9 cellular contexts compared by ENCODE assay signal in genomic region chr15:40104296-40104864, GRCh38. TPM values are rescaled to one million over a fixed set of nuclear protein-coding genes. Genes with fewer than 3 reads are reported as not detected.
DNase-seq lines count a peak whose midpoint lies in the region; ATAC-seq and TF ChIP-seq lines count a peak whose summit lies in the region.
"Had no signal": no experiment of that assay in that cellular context is flagged by ENCODE, and none has a peak within 500 bp of the region (broad histone marks: within the 10 kb centered on the region; RNA-seq: fewer than 3 reads in every experiment).

No MANE protein-coding gene starts in this region.

- no peaks in the 10 kb centered on the region for H3K9me3 Mint-ChIP-seq in activated T-cell treated with anti-CD3 and anti-CD28 coated beads, Interleukin-2, amount 50 U/mL, for 72 hours
- H3K9me3 Mint-ChIP-seq in WTC11 = no peaks in the 10 kb centered on the region

- H3K27me3 ChIP-seq in lower lobe of right lung (ENCODE audit: low read depth) = no peaks in the 10 kb centered on the region
- no peaks in the 10 kb centered on the region for H3K27me3 ChIP-seq in tibial artery

- H3K27ac Mint-ChIP-seq in activated T-cell treated with anti-CD3 and anti-CD28 coated beads, Interleukin-2, amount 50 U/mL, for 72 hours = peak overlapping the region; percentile 45
- peak overlapping the region; percentile 83 for H3K27ac Mint-ChIP-seq in WTC11

- no peaks in the 10 kb centered on the region for H3K27me3 Mint-ChIP-seq in activated T-cell treated with anti-CD3 and anti-CD28 coated beads, Interleukin-2, amount 50 U/mL, for 72 hours (ENCODE audit: low read depth)
- H3K27me3 Mint-ChIP-seq in WTC11 (ENCODE audit: low read depth) = peaks cover 2% of the 10 kb centered on the region; the same call in 1 of the 2 replicates

- POLR2A ChIA-PET in WTC11 (lab: Charles Lee) = interaction anchor here (0.6 to 2.1 kb wide), 6 partner anchors 29 to 77 kb away, joined by 3 to 7 read pairs (median 4); no protein-coding TSS in a partner anchor

- H3K4me3 ChIP-seq in lower lobe of right lung = peak overlapping the region; percentile 30
- peak overlapping the region in 1 of 2 donors; percentile 2 for H3K4me3 ChIP-seq in tibial artery

- ATAC-seq in activated T-cell treated with anti-CD3 and anti-CD28 coated beads, Interleukin-2, amount 50 U/mL, for 72 hours (replicated peaks in 1 of 2) = no peak
- no peak for ATAC-seq in WTC11
- ATAC-seq in lower lobe of right lung = no peak
- no peak for ATAC-seq in GM18861 (IDR thresholded peaks at IDR 0.05; ENCODE audit: unreplicated experiment)
- no peak for ATAC-seq in GM19467 (IDR thresholded peaks at IDR 0.05; ENCODE audit: unreplicated experiment)
- no peak for ATAC-seq in HG03432 (IDR thresholded peaks at IDR 0.05; ENCODE audit: unreplicated experiment)

- H3K9me3 ChIP-seq in lower lobe of right lung (no peaks in the 10 kb centered on the region), tibial artery (no peaks in the 10 kb centered on the region)

- TF ChIP-seq CTCF in WTC11 (IDR thresholded peaks at IDR 0.05) = no peak
- no peak for TF ChIP-seq CTCF in lower lobe of right lung (IDR thresholded peaks at IDR 0.05)
- no peak for TF ChIP-seq CTCF in tibial artery (IDR thresholded peaks at IDR 0.05)

- CTCF ChIA-PET in WTC11 (lab: Charles Lee) = interaction anchor here (0.5 to 8.9 kb wide), 33 partner anchors 10 to 300 kb away, joined by 3 to 120 read pairs (median 6); partner anchors contain the start of genes BUB1B, INAFM2 and SRP14

- H3K4me1 Mint-ChIP-seq in activated T-cell treated with anti-CD3 and anti-CD28 coated beads, Interleukin-2, amount 50 U/mL, for 72 hours (ENCODE audit: low read depth) = peaks cover 76% of the 10 kb centered on the region
- H3K4me1 Mint-ChIP-seq in WTC11 = peaks cover 74% of the 10 kb centered on the region

- H3K27ac ChIP-seq in lower lobe of right lung (peak overlapping the region; percentile 2), tibial artery (peak overlapping the region; percentile 88 to 90)

- DNase-seq in activated T-cell treated with anti-CD3 and anti-CD28 coated beads, Interleukin-2, amount 50 U/mL, for 72 hours = no peak
- DNase-seq in activated T-cell treated with anti-CD3 and anti-CD28 coated beads for 4 hours = no peak
- DNase-seq in WTC11 (ENCODE audit: low spot score) = no peak
- DNase-seq in lower lobe of right lung = no peak
- no peak for DNase-seq in tibial artery
- DNase-seq: SIG-M5 had no signal

- intact Hi-C loops in lower lobe of right lung (cut with DNase I) = loop anchor here (10.0 kb wide), 1 partner anchor 60 kb away; no protein-coding TSS in a partner anchor
- intact Hi-C loops in tibial artery (cut with DNase I; ENCODE audit: low total_unique reads) = loop anchor here (2.0 to 10.0 kb wide), 3 partner anchors 36 to 1150 kb away; no protein-coding TSS in a partner anchor

- no peaks in the 10 kb centered on the region for H3K36me3 ChIP-seq in lower lobe of right lung
- no peaks in the 10 kb centered on the region for H3K36me3 ChIP-seq in tibial artery

- no peaks in the 10 kb centered on the region for H3K36me3 Mint-ChIP-seq in activated T-cell treated with anti-CD3 and anti-CD28 coated beads, Interleukin-2, amount 50 U/mL, for 72 hours (ENCODE audit: insufficient read depth in 2 of 2)
- peaks cover 9% of the 10 kb centered on the region for H3K36me3 Mint-ChIP-seq in WTC11

- H3K4me1 ChIP-seq in lower lobe of right lung (peaks cover 86% of the 10 kb centered on the region), tibial artery (peaks cover 12 to 91% (median 77%) of the 10 kb centered on the region in 4 donors)

- H3K4me3 Mint-ChIP-seq in activated T-cell treated with anti-CD3 and anti-CD28 coated beads, Interleukin-2, amount 50 U/mL, for 72 hours = peak overlapping the region; percentile 90 to 95
- H3K4me3 Mint-ChIP-seq in WTC11 = peak overlapping the region; percentile 52

TF ChIP-seq in WTC11, 78 proteins besides CTCF, POLR2A, EP300 and RAD21 (continues in another document):
- TF ChIP-seq ZBTB21 (CRISPR knock-in tag; IDR thresholded peaks at IDR 0.05; ENCODE audit: borderline replicate concordance) (no peak), GABPB1 (CRISPR knock-in tag; IDR thresholded peaks at IDR 0.05) (no peak), ZNF219 (CRISPR knock-in tag; IDR thresholded peaks at IDR 0.05; ENCODE audit: borderline replicate concordance) (no peak), ZNF671 (CRISPR knock-in tag; IDR thresholded peaks at IDR 0.05) (no peak), FOXP1 (CRISPR knock-in tag; IDR thresholded peaks at IDR 0.05; ENCODE audit: borderline replicate concordance) (no peak), PREB (CRISPR knock-in tag; IDR thresholded peaks at IDR 0.05; ENCODE audit: borderline replicate concordance) (no peak), ZSCAN18 (CRISPR knock-in tag; IDR thresholded peaks at IDR 0.05) (no peak), MAX (CRISPR knock-in tag; IDR thresholded peaks at IDR 0.05) (no peak), EMX1 (CRISPR knock-in tag; IDR thresholded peaks at IDR 0.05) (no peak), TCF7 (CRISPR knock-in tag; IDR thresholded peaks at IDR 0.05; ENCODE audit: low read depth) (no peak), IRF1 (CRISPR knock-in tag; IDR thresholded peaks at IDR 0.05) (no peak), TEAD4 (CRISPR knock-in tag; IDR thresholded peaks at IDR 0.05) (no peak), FOXJ3 (CRISPR knock-in tag; IDR thresholded peaks at IDR 0.05; ENCODE audit: borderline replicate concordance) (no peak), RELA (CRISPR knock-in tag; IDR thresholded peaks at IDR 0.05; ENCODE audit: borderline replicate concordance) (no peak), ZNF317 (CRISPR knock-in tag; IDR thresholded peaks at IDR 0.05; ENCODE audit: borderline replicate concordance, low read depth) (no peak), NFYB (CRISPR knock-in tag; conservative IDR thresholded peaks at IDR 0.05; ENCODE audit: low read depth) (no peak)

RNA-seq across cellular contexts. Expression of gene BMF, which starts 4.3 kb away (rescaled TPM):
- total RNA-seq in activated T-cell treated with anti-CD3 and anti-CD28 coated beads, Interleukin-2, amount 50 U/mL, for 72 hours = 10 to 100 TPM; 23.7 to 25.9 TPM
- total RNA-seq in WTC11 (2021) (32.9 to 36.9 TPM (median 36.6 TPM) in 3 replicates), lower lobe of right lung (17.2 TPM)

RNA-seq across cellular contexts. Expression of gene BUB1B, which starts 56.5 kb away (rescaled TPM):
- total RNA-seq in activated T-cell treated with anti-CD3 and anti-CD28 coated beads, Interleukin-2, amount 50 U/mL, for 72 hours = 10 to 100 TPM; 86.5 to 91.2 TPM
- total RNA-seq in WTC11 (2021) = 148 to 192 TPM (median 156 TPM) in 3 replicates
- total RNA-seq in lower lobe of right lung = 1.4 TPM

Comparison
In these comparisons a context has a peak if more than half of its experiments do, and no peak if none do; other contexts are left out.
1. RNA of gene BUB1B, which starts 56.5 kb away (total RNA-seq): 148 to 192 TPM in WTC11 and 86.5 to 91.2 TPM in activated T-cell treated with anti-CD3 and anti-CD28 coated beads, Interleukin-2, amount 50 U/mL, for 72 hours; 1.4 TPM in lower lobe of right lung (single experiment); every median in the first group is over 10 times any median in the second.